ENCODE assay signal across 14 cellular contexts in genomic region chr2:135798762-135799161, GRCh38.
DNase-seq lines count a peak whose midpoint lies in the region; ATAC-seq and TF ChIP-seq lines count a peak whose summit lies in the region.
"Had no signal": no experiment of that assay in that cellular context is flagged by ENCODE, and none has a peak within 500 bp of the region (broad histone marks: within the 10 kb centered on the region; RNA-seq: fewer than 3 reads in every experiment).

No MANE protein-coding gene starts in this region.

- peak; percentile 16 for TF ChIP-seq CTCF in AG09309 (IDR thresholded peaks at IDR 0.05; ENCODE audit: control insufficient read depth, insufficient read depth, low read depth, low read length, missing control alignments)
- TF ChIP-seq CTCF in GM12874 (IDR thresholded peaks at IDR 0.05; ENCODE audit: insufficient read depth, low read depth, low read length): peak; percentile 43; the same call in 1 of the 2 replicates
- no peak for TF ChIP-seq CTCF in SU-DHL-6 (IDR thresholded peaks at IDR 0.05; ENCODE audit: insufficient read depth, low read length, poor library complexity, severe bottlenecking)
- peak; percentile 11 for TF ChIP-seq CTCF in foreskin fibroblast (IDR thresholded peaks at IDR 0.05; ENCODE audit: low read depth, low read length)
- TF ChIP-seq CTCF in coronary artery (IDR thresholded peaks at IDR 0.05): no peak

- peaks cover 5% of the 10 kb centered on the region for H3K9me3 Mint-ChIP-seq in stimulated activated effector memory CD8-positive, alpha-beta T cell treated with anti-CD3 and anti-CD28 coated beads, Interleukin-12 subunit alpha, Interleukin-12 subunit beta, amount 100 ng/mL, for 72 hours
- H3K9me3 Mint-ChIP-seq: CD4-positive, alpha-beta T cell had no signal

- no peak overlapping the region for H3K27ac ChIP-seq in SU-DHL-6 (ENCODE audit: low read depth, low read length)
- no peak overlapping the region for H3K27ac ChIP-seq in coronary artery
- H3K27ac ChIP-seq: gastrocnemius medialis, KMS-11 had no signal

- H3K4me3 ChIP-seq in AG09309 (ENCODE audit: control insufficient read depth, low read depth, low read length) (no peak overlapping the region), SU-DHL-6 (ENCODE audit: insufficient read depth, low read length, poor library complexity, severe bottlenecking) (no peak overlapping the region), foreskin fibroblast (ENCODE audit: low read depth in 1 of 2, low read length in 2 of 2) (no peak overlapping the region), coronary artery (no peak overlapping the region)
- H3K4me3 ChIP-seq: gastrocnemius medialis had no signal

- no peaks in the 10 kb centered on the region for H3K36me3 ChIP-seq in SU-DHL-6 (ENCODE audit: low read length)
- H3K36me3 ChIP-seq: gastrocnemius medialis had no signal

- H3K4me3 Mint-ChIP-seq in stimulated activated effector memory CD8-positive, alpha-beta T cell treated with anti-CD3 and anti-CD28 coated beads, Interleukin-12 subunit alpha, Interleukin-12 subunit beta, amount 100 ng/mL, for 72 hours: no peak overlapping the region
- H3K4me3 Mint-ChIP-seq: CD4-positive, alpha-beta T cell had no signal

- no peak for ATAC-seq in stimulated activated effector memory CD8-positive, alpha-beta T cell treated with anti-CD3 and anti-CD28 coated beads, Interleukin-12 subunit alpha, Interleukin-12 subunit beta, amount 100 ng/mL, for 72 hours
- ATAC-seq: gastrocnemius medialis had no signal

- no peak overlapping the region for H3K27ac Mint-ChIP-seq in stimulated activated effector memory CD8-positive, alpha-beta T cell treated with anti-CD3 and anti-CD28 coated beads, Interleukin-12 subunit alpha, Interleukin-12 subunit beta, amount 100 ng/mL, for 72 hours
- H3K27ac Mint-ChIP-seq: CD4-positive, alpha-beta T cell had no signal

- DNase-seq in AG09309 (ENCODE audit: low read depth) (no peak), foreskin fibroblast (peak; percentile 9 to 42), NCI-H1105 treated with DMSO at 0.1 percent for 48 hours (lab: John Stamatoyannopoulos, UW) (no peak), coronary artery (ENCODE audit: low spot score) (no peak), midbrain (lab: John Stamatoyannopoulos, UW) (no peak)
- DNase-seq in stimulated activated effector memory CD8-positive, alpha-beta T cell treated with anti-CD3 and anti-CD28 coated beads, Interleukin-12 subunit alpha, Interleukin-12 subunit beta, amount 100 ng/mL, for 72 hours (ENCODE audit: low spot score in 2 of 2): no peak
- DNase-seq: CD4-positive, alpha-beta T cell; gastrocnemius medialis; left cardiac atrium; stimulated activated CD4-positive, alpha-beta T cell treated with anti-CD3 and anti-CD28 coated beads, Interleukin-2, amount 100 ng/mL, for 24 hours; stimulated activated naive CD4-positive, alpha-beta T cell treated with Interleukin-2 at 50 U/mL for 16 hours had no signal

- H3K36me3 Mint-ChIP-seq in stimulated activated effector memory CD8-positive, alpha-beta T cell treated with anti-CD3 and anti-CD28 coated beads, Interleukin-12 subunit alpha, Interleukin-12 subunit beta, amount 100 ng/mL, for 72 hours: no peaks in the 10 kb centered on the region

- peak overlapping the region; percentile 95 for H2AFZ ChIP-seq in SU-DHL-6 (ENCODE audit: low read depth, low read length, severe bottlenecking)

- no peaks in the 10 kb centered on the region for H3K27me3 ChIP-seq in SU-DHL-6 (ENCODE audit: low read length)
- H3K27me3 ChIP-seq: gastrocnemius medialis had no signal

- H3F3A ChIP-seq in SU-DHL-6 (ENCODE audit: insufficient read depth): peaks cover 5% of the 10 kb centered on the region; the same call in 1 of the 2 replicates

- H3K4me2 ChIP-seq in SU-DHL-6 (ENCODE audit: low read depth, low read length, poor library complexity, severe bottlenecking): no peak overlapping the region
- H3K4me2 ChIP-seq: KMS-11 had no signal

- H3K4me1 Mint-ChIP-seq in stimulated activated effector memory CD8-positive, alpha-beta T cell treated with anti-CD3 and anti-CD28 coated beads, Interleukin-12 subunit alpha, Interleukin-12 subunit beta, amount 100 ng/mL, for 72 hours: peaks cover 18% of the 10 kb centered on the region

- no peaks in the 10 kb centered on the region for H3K79me2 ChIP-seq in SU-DHL-6 (ENCODE audit: insufficient read depth, low read length)

- no peaks in the 10 kb centered on the region for H3K9me2 ChIP-seq in SU-DHL-6 (replicated peaks; ENCODE audit: insufficient read depth, low read length)

- H3K9me3 ChIP-seq in SU-DHL-6 (ENCODE audit: insufficient read depth, low read length): peaks cover 23% of the 10 kb centered on the region; the same call in 1 of the 2 replicates
- H3K9me3 ChIP-seq: gastrocnemius medialis had no signal

- no peaks in the 10 kb centered on the region for H4K20me1 ChIP-seq in SU-DHL-6 (ENCODE audit: low read depth, low read length)

- no peak overlapping the region for H3K9ac ChIP-seq in SU-DHL-6 (ENCODE audit: low read length)
- H3K9ac ChIP-seq: KMS-11 had no signal

Comparison
In these comparisons a context has a peak if more than half of its experiments do, and no peak if none do; other contexts are left out.
1. DNase-seq: peak in foreskin fibroblast (2 of 2); none in AG09309 (single experiment), NCI-H1105 treated with DMSO at 0.1 percent for 48 hours (single experiment), coronary artery (single experiment), stimulated activated effector memory CD8-positive, alpha-beta T cell treated with anti-CD3 and anti-CD28 coated beads, Interleukin-12 subunit alpha, Interleukin-12 subunit beta, amount 100 ng/mL, for 72 hours (0 of 2) and midbrain (single experiment).
2. CTCF ChIP-seq: peak in AG09309 (single experiment), GM12874 (single experiment) and foreskin fibroblast (single experiment); none in SU-DHL-6 (single experiment) and coronary artery (single experiment).